Comparison of ENCODE assay signal across 8 cellular contexts in the genomic region with DNA sequence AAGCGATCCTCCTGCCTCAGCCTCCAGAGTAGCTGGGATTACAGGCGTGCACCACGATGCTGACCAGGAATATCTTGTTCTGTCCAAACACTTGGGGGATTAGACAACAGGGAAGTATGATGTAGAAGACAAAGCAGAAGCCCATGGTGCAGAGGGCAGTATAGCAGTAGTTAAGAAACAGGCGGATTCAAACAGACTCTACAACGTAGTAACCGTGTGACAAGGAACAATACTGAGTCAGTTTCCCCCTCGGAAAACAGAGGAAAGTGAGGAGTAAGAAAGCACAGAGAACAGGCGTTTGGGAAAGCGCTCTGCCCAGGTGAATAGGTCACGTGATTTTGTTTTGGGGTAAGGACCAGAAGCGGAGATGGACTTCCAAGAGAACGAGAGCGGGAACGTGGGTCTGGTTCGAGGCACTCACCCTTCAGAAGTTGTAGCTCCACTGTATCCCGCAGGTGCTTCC. TPM values are rescaled to one million over a fixed set of nuclear protein-coding genes. Genes with fewer than 3 reads are reported as not detected.
DNase-seq lines count a peak whose midpoint lies in the region; ATAC-seq, FAIRE-seq and TF ChIP-seq lines count a peak whose summit lies in the region.

No MANE protein-coding gene starts in this region.

- peak overlapping the region; percentile 98 for H3K27ac Mint-ChIP-seq in activated naive CD8-positive, alpha-beta T cell treated with anti-CD3 and anti-CD28 coated beads for 36 hours

- no peaks in the 10 kb centered on the region for H3K27me3 ChIP-seq in left lung
- H3K27me3 ChIP-seq in upper lobe of left lung, result no peaks in the 10 kb centered on the region

- WGBS in upper lobe of left lung, 2 donors, result 2% methylated on average over 16 of the region's 16 CpGs

- no peak for TF ChIP-seq POLR2A in upper lobe of left lung (IDR thresholded peaks at IDR 0.05)

- peaks cover 9% of the 10 kb centered on the region for H3K36me3 Mint-ChIP-seq in activated naive CD8-positive, alpha-beta T cell treated with anti-CD3 and anti-CD28 coated beads for 36 hours

- H3K4me3 ChIP-seq in left lung, result peak overlapping the region; percentile 98 to 100
- peak overlapping the region; percentile 66 to 100 (median 90) for H3K4me3 ChIP-seq in upper lobe of left lung

- peaks cover 19% of the 10 kb centered on the region for H3K4me1 Mint-ChIP-seq in activated naive CD8-positive, alpha-beta T cell treated with anti-CD3 and anti-CD28 coated beads for 36 hours

- H3K27me3 Mint-ChIP-seq in activated naive CD8-positive, alpha-beta T cell treated with anti-CD3 and anti-CD28 coated beads for 36 hours, result no peaks in the 10 kb centered on the region

- intact Hi-C loops in left lung (cut with DNase I), result no loop called here

- peak overlapping the region; percentile 90 to 95 for H3K27ac ChIP-seq in left lung
- peak overlapping the region in 3 of 4 donors; percentile 89 to 92 (median 89) for H3K27ac ChIP-seq in upper lobe of left lung

- H3K4me3 Mint-ChIP-seq in activated naive CD8-positive, alpha-beta T cell treated with anti-CD3 and anti-CD28 coated beads for 36 hours, result peak overlapping the region; percentile 95

- no peaks in the 10 kb centered on the region for H3K9me3 ChIP-seq in left lung
- no peaks in the 10 kb centered on the region for H3K9me3 ChIP-seq in upper lobe of left lung

- TF ChIP-seq CTCF in left lung (IDR thresholded peaks at IDR 0.05) (no peak), upper lobe of left lung (IDR thresholded peaks at IDR 0.05) (no peak)

- peaks cover 0 to 50% of the 10 kb centered on the region in 2 donors for H3K36me3 ChIP-seq in left lung
- H3K36me3 ChIP-seq in upper lobe of left lung, result peaks cover 0 to 43% (median 16%) of the 10 kb centered on the region in 4 donors

- no peak for DNase-seq in activated naive CD8-positive, alpha-beta T cell treated with anti-CD3 and anti-CD28 coated beads for 36 hours
- no peak for DNase-seq in left lung
- DNase-seq in upper lobe of left lung, result no peak
- no peak for DNase-seq in urothelium cell line (ENCODE audit: low spot score)
- DNase-seq in activated CD4-positive, alpha-beta T cell treated with anti-CD3 and anti-CD28 coated beads, Interleukin-2, amount 50 U/mL, for 48 hours, result no peak
- no peak for DNase-seq in NCI-H128 (lab: John Stamatoyannopoulos, UW; ENCODE audit: unreplicated experiment)

- no peak for FAIRE-seq in urothelium cell line (lab: Jason Lieb, UNC)

- TF ChIP-seq EP300 in upper lobe of left lung (IDR thresholded peaks at IDR 0.05), result no peak

- ATAC-seq in GM18907 (IDR thresholded peaks at IDR 0.05; ENCODE audit: unreplicated experiment) (peak; percentile 9), HG02938 (IDR thresholded peaks at IDR 0.05; ENCODE audit: unreplicated experiment) (peak; percentile 10), left lung (peak; percentile 14), upper lobe of left lung (ENCODE audit: low FRiP score in 2 of 2) (no peak)

- H3K4me1 ChIP-seq in left lung, result peaks cover 18 to 30% of the 10 kb centered on the region in 2 donors
- peaks cover 19 to 33% (median 22%) of the 10 kb centered on the region in 4 donors for H3K4me1 ChIP-seq in upper lobe of left lung

- no peaks in the 10 kb centered on the region for H3K9me3 Mint-ChIP-seq in activated naive CD8-positive, alpha-beta T cell treated with anti-CD3 and anti-CD28 coated beads for 36 hours

RNA-seq across cellular contexts. Expression of gene TRUB2, which starts 0.3 kb away (rescaled TPM):
- 10 to 100 TPM; 43.5 to 45.4 TPM for total RNA-seq in activated naive CD8-positive, alpha-beta T cell treated with anti-CD3 and anti-CD28 coated beads for 36 hours
- 10 to 100 TPM; 23.0 to 23.7 TPM for total RNA-seq in left lung
- total RNA-seq in upper lobe of left lung, result 10 to 100 TPM in 3 of 6 donors, 1 to 10 TPM in 3; 6.9 to 24.1 (median 9.7) TPM

RNA-seq across cellular contexts. Expression of gene COQ4, which starts 0.7 kb away (rescaled TPM):
- total RNA-seq in activated naive CD8-positive, alpha-beta T cell treated with anti-CD3 and anti-CD28 coated beads for 36 hours, result 10 to 100 TPM; 41.4 to 45.6 TPM
- total RNA-seq in left lung (10 to 100 TPM; 35.5 to 36.2 TPM), upper lobe of left lung (10 to 100 TPM; 36.1 to 83.8 (median 55.2) TPM)

RNA-seq across cellular contexts. Expression of gene SLC27A4, which starts 18.4 kb away (rescaled TPM):
- total RNA-seq in activated naive CD8-positive, alpha-beta T cell treated with anti-CD3 and anti-CD28 coated beads for 36 hours, result 10 to 100 TPM; 21.0 to 22.8 TPM
- total RNA-seq in left lung, result 10 to 100 TPM; 32.7 to 33.7 TPM
- total RNA-seq in upper lobe of left lung, result 10 to 100 TPM; 17.8 to 30.1 (median 19.5) TPM

RNA-seq across cellular contexts. Expression of gene SWI5, which starts 45.8 kb away (rescaled TPM):
- total RNA-seq in activated naive CD8-positive, alpha-beta T cell treated with anti-CD3 and anti-CD28 coated beads for 36 hours, result 10 to 100 TPM; 16.9 to 19.4 TPM
- total RNA-seq in left lung, result 10 to 100 TPM; 16.2 to 25.6 TPM
- 10 to 100 TPM; 13.7 to 28.3 (median 22.8) TPM for total RNA-seq in upper lobe of left lung

RNA-seq across cellular contexts. Expression of gene GOLGA2, which starts 46.1 kb away (rescaled TPM):
- total RNA-seq in activated naive CD8-positive, alpha-beta T cell treated with anti-CD3 and anti-CD28 coated beads for 36 hours, result 10 to 100 TPM; 23.4 to 24.3 TPM
- total RNA-seq in left lung (100 to 1,000 TPM; 108 to 126 TPM), upper lobe of left lung (100 to 1,000 TPM in 2 of 6 donors, 10 to 100 TPM in 4; 78.4 to 138 (median 93.8) TPM)

Comparison
In these comparisons a context has a peak if more than half of its experiments do, and no peak if none do; other contexts are left out.
1. ATAC-seq: peak in GM18907 (single experiment), HG02938 (single experiment) and left lung (single experiment); none in upper lobe of left lung (0 of 2).